Comparison of ENCODE assay signal across 12 cellular contexts in the genomic region with DNA sequence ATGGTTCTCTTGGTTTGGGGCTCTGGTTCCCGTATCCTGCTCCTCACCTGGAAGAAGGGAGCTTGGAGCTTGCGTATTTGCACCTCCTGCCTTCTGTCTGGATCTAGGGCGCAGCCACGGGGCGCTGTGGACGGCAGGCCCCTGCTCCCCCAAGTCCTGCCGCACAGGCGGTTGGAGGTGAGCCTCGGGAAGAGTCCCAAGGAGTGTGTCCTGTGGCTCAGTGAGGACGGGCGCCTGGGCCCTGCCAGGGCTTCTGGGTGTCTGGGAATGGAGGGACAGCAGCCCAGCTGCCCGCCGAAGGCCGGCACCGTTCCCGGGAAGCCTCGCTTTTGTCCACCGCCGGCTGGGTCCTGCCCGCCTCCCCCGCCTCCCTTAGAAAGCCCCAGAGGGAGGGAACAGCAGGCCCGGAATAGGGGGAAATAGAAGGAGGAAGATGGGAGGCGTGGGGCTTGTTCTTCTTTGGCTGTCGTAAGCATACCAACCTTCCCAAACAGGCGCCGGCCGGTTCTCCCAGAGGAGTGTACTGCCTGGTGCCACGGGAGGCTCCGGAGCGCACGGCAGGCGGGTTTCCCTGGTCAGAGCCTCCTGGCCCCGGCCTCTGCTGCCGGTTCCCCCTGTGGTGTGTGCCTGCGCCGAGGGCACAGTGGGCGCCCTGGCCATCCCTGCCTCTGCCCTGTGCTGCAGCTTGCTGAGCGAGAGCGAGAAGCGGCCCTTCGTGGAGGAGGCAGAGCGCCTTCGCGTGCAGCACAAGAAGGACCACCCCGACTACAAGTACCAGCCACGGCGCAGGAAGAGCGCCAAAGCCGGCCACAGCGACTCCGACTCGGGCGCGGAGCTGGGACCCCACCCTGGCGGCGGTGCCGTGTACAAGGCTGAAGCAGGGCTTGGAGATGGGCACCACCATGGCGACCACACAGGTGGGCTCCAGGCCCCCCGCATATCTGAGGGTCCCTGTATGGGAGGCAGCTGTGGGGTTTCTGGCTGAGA. TPM values are rescaled to one million over a fixed set of nuclear protein-coding genes. Genes with fewer than 3 reads are reported as not detected.
A peak's percentile ranks its signal among the peaks of the same experiment; 100 is the strongest.
DNase-seq lines count a peak whose midpoint lies in the region; ATAC-seq and TF ChIP-seq lines count a peak whose summit lies in the region.
"Had no signal": no experiment of that assay in that cellular context is flagged by ENCODE, and none has a peak within 500 bp of the region (broad histone marks: within the 10 kb centered on the region; RNA-seq: fewer than 3 reads in every experiment).

No MANE protein-coding gene starts in this region.

- H3K9me2 ChIP-seq in PC-3 (replicated peaks; ENCODE audit: low read length): no peaks in the 10 kb centered on the region

- 0 out of 2 replicates have a peak, but pooled peaks cover 4% of the 10 kb centered on the region for H3K36me3 ChIP-seq in HUES64 (ENCODE audit: insufficient read depth, low read length)
- H3K36me3 ChIP-seq in endodermal cell (ENCODE audit: control insufficient read depth, insufficient read depth, low read length): no peaks in the 10 kb centered on the region
- no peaks in the 10 kb centered on the region for H3K36me3 ChIP-seq in osteoblast (ENCODE audit: insufficient read depth, low read length)
- no peaks in the 10 kb centered on the region for H3K36me3 ChIP-seq in effector memory CD4-positive, alpha-beta T cell (ENCODE audit: control insufficient read depth, insufficient read depth, low read length)
- no peaks in the 10 kb centered on the region for H3K36me3 ChIP-seq in PC-3 (ENCODE audit: low read depth, low read length)
- H3K36me3 ChIP-seq: gastrocnemius medialis had no signal

- H3K27me3 ChIP-seq in HUES64 (ENCODE audit: insufficient read depth, low read length) (peaks cover 53% of the 10 kb centered on the region), endodermal cell (ENCODE audit: control insufficient read depth, insufficient read depth, low read length, poor library complexity, severe bottlenecking) (peaks cover 54% of the 10 kb centered on the region), osteoblast (ENCODE audit: insufficient read depth, low read length) (peaks cover 77% of the 10 kb centered on the region), PC-3 (ENCODE audit: low read length) (peaks cover 8% of the 10 kb centered on the region)
- H3K27me3 ChIP-seq in effector memory CD4-positive, alpha-beta T cell (replicated peaks; ENCODE audit: control insufficient read depth, insufficient read depth, low read length, poor library complexity, severe bottlenecking): no peaks in the 10 kb centered on the region

- peak; percentile 18 for DNase-seq in COLO668 (lab: John Stamatoyannopoulos, UW; ENCODE audit: unreplicated experiment)
- DNase-seq in endodermal cell: no peak
- peak; percentile 93 for DNase-seq in osteoblast (ENCODE audit: insufficient read length, low spot score, missing footprints)
- no peak for DNase-seq in effector memory CD4-positive, alpha-beta T cell
- no peak for DNase-seq in PC-3
- no peak for DNase-seq in HUDEP-2 (lab: John Stamatoyannopoulos, UW; ENCODE audit: unreplicated experiment in 76 of 76)
- DNase-seq: cerebellar nuclear complex, gastrocnemius medialis, HCEC 1CT, NCI-H1417, PC-9 had no signal

- no peak overlapping the region for H2AFZ ChIP-seq in osteoblast (ENCODE audit: low read length)
- H2AFZ ChIP-seq in PC-3 (ENCODE audit: low read length): no peak overlapping the region
- H2AFZ ChIP-seq: PC-9 had no signal

- no peaks in the 10 kb centered on the region for H3K36me3 Mint-ChIP-seq in endodermal cell (ENCODE audit: low read depth)

- intact Hi-C loops in PC-3 (cut with micrococcal nuclease): no loop called here

- no peak overlapping the region for H3K27ac Mint-ChIP-seq in endodermal cell

- H3K9me3 Mint-ChIP-seq in endodermal cell: no peaks in the 10 kb centered on the region

- H3K4me2 ChIP-seq in osteoblast (ENCODE audit: insufficient read depth, low read length) (no peak overlapping the region), PC-3 (ENCODE audit: low read length) (no peak overlapping the region)
- H3K4me2 ChIP-seq: PC-9 had no signal

- H3K79me2 ChIP-seq in osteoblast (ENCODE audit: insufficient read depth, low read length) (no peaks in the 10 kb centered on the region), PC-3 (ENCODE audit: low read length) (no peaks in the 10 kb centered on the region)

- 52% methylated on average over 58 of the region's 59 CpGs for WGBS in HUES64
- WGBS in endodermal cell (ENCODE audit: insufficient coverage in 1 of 2, insufficient read length in 1 of 2), 2 experiments: 65 to 74% methylated on average over 28 to 59 of the region's 59 CpGs

- POLR2A ChIA-PET in PC-3 (lab: Charles Lee; ENCODE audit: unreplicated experiment): no interaction called here

- H3K4me1 ChIP-seq in HUES64 (ENCODE audit: insufficient read depth, low read length) (0 out of 2 replicates have a peak, but pooled peaks cover 3% of the 10 kb centered on the region), endodermal cell (ENCODE audit: control insufficient read depth, insufficient read depth, low read length) (no peaks in the 10 kb centered on the region), osteoblast (ENCODE audit: insufficient read depth, low read length) (no peaks in the 10 kb centered on the region), PC-3 (ENCODE audit: insufficient read depth, low read length) (no peaks in the 10 kb centered on the region)
- H3K4me1 ChIP-seq in effector memory CD4-positive, alpha-beta T cell (ENCODE audit: control insufficient read depth, insufficient read depth, low read length, poor library complexity, severe bottlenecking): peaks cover 22% of the 10 kb centered on the region

- no peaks in the 10 kb centered on the region for H3K9me3 ChIP-seq in HUES64 (ENCODE audit: insufficient read depth, low read depth, low read length)
- no peaks in the 10 kb centered on the region for H3K9me3 ChIP-seq in endodermal cell (ENCODE audit: control insufficient read depth, low read length)
- no peaks in the 10 kb centered on the region for H3K9me3 ChIP-seq in osteoblast (ENCODE audit: low read depth, low read length)
- H3K9me3 ChIP-seq in effector memory CD4-positive, alpha-beta T cell (ENCODE audit: control insufficient read depth, low read length): no peaks in the 10 kb centered on the region
- H3K9me3 ChIP-seq in PC-3 (ENCODE audit: low read length): no peaks in the 10 kb centered on the region
- H3K9me3 ChIP-seq: gastrocnemius medialis had no signal

- H3K27ac ChIP-seq in HUES64 (ENCODE audit: low read depth, low read length): no peak overlapping the region
- no peak overlapping the region for H3K27ac ChIP-seq in endodermal cell (ENCODE audit: low read depth, low read length)
- no peak overlapping the region for H3K27ac ChIP-seq in osteoblast (ENCODE audit: low read depth, low read length)
- no peak overlapping the region for H3K27ac ChIP-seq in effector memory CD4-positive, alpha-beta T cell (ENCODE audit: insufficient read depth, low read length, poor library complexity, severe bottlenecking)
- H3K27ac ChIP-seq in PC-3 (ENCODE audit: low read length): no peak overlapping the region
- H3K27ac ChIP-seq: gastrocnemius medialis, PC-9 had no signal

- CTCF ChIA-PET in PC-3 (lab: Charles Lee): no interaction called here

- H3K4me3 ChIP-seq in HUES64 (ENCODE audit: low read length): peak overlapping the region; percentile 58
- H3K4me3 ChIP-seq in endodermal cell (ENCODE audit: low read length): no peak overlapping the region
- H3K4me3 ChIP-seq in osteoblast (ENCODE audit: insufficient read depth, low read length): no peak overlapping the region
- no peak overlapping the region for H3K4me3 ChIP-seq in effector memory CD4-positive, alpha-beta T cell (ENCODE audit: insufficient read depth, low read depth, low read length, poor library complexity, severe bottlenecking)
- H3K4me3 ChIP-seq in PC-3 (ENCODE audit: low read length): no peak overlapping the region
- H3K4me3 ChIP-seq: PC-9 had no signal

- H3F3A ChIP-seq in PC-3 (ENCODE audit: low read length, unreplicated experiment): no peaks in the 10 kb centered on the region

- H4K20me1 ChIP-seq in osteoblast (ENCODE audit: insufficient read depth, low read length) (no peaks in the 10 kb centered on the region), PC-3 (ENCODE audit: low read length) (no peaks in the 10 kb centered on the region)

- no peaks in the 10 kb centered on the region for H3K4me1 Mint-ChIP-seq in endodermal cell

- peaks cover 34% of the 10 kb centered on the region for H3K27me3 Mint-ChIP-seq in endodermal cell (ENCODE audit: insufficient read depth)

- TF ChIP-seq CTCF in endodermal cell (conservative IDR thresholded peaks at IDR 0.05) (no peak), osteoblast (IDR thresholded peaks at IDR 0.05; ENCODE audit: extremely low read depth, low read depth, low read length) (no peak), PC-3 (conservative IDR thresholded peaks at IDR 0.05; ENCODE audit: low read depth, low read length) (no peak)

- no peak for ATAC-seq in PC-3
- ATAC-seq: gastrocnemius medialis had no signal

- peak overlapping the region; percentile 45 for H3K4me3 Mint-ChIP-seq in endodermal cell

- BruUV-seq in PC-3 (replicated peaks; lab: Mats Ljungman, UMichigan): no TSS peak

- H3K9ac ChIP-seq in HUES64 (ENCODE audit: low read depth, low read length) (no peak overlapping the region), endodermal cell (ENCODE audit: extremely low read depth, low read length, poor library complexity, severe bottlenecking) (no peak overlapping the region), PC-3 (ENCODE audit: low read length) (no peak overlapping the region)

RNA-seq across cellular contexts. Expression of gene SOX8, which starts 1.8 kb away (rescaled TPM):
- polyA plus RNA-seq in HUES64 (2013, experiment 1 of 2): 3.3 TPM
- 5.3 TPM for polyA plus RNA-seq in HUES64 (2013, experiment 2 of 2)
- 1 to 10 TPM in 1 of 2 donors, under 1 TPM in 1; 0.69 to 5.1 TPM for total RNA-seq in endodermal cell
- 8.9 TPM for polyA plus RNA-seq in endodermal cell (2013, experiment 1 of 2)
- polyA plus RNA-seq in endodermal cell (2013, experiment 2 of 2): 9.2 TPM
- total RNA-seq in osteoblast: under 0.01 TPM in 1 of 2 replicates, not detected in the other
- 0.47 and 0.92 TPM in 2 replicates for total RNA-seq in PC-3 (2014; rRNA removed)
- total RNA-seq: PC-9 had no signal

RNA-seq across cellular contexts. Expression of gene LMF1, which starts 12.6 kb away (rescaled TPM):
- polyA plus RNA-seq in HUES64 (2013, experiment 1 of 2): 3.8 TPM
- 6.5 TPM for polyA plus RNA-seq in HUES64 (2013, experiment 2 of 2)
- total RNA-seq in endodermal cell (10 to 100 TPM; 13.7 to 15.1 TPM), osteoblast (25.3 and 35.8 TPM in 2 replicates), PC-3 (2014; rRNA removed) (12.9 and 13.5 TPM in 2 replicates)
- 12.7 TPM for polyA plus RNA-seq in endodermal cell (2013, experiment 1 of 2)
- 10.8 TPM for polyA plus RNA-seq in endodermal cell (2013, experiment 2 of 2)

Comparison
In these comparisons a context has a peak if more than half of its experiments do, and no peak if none do; other contexts are left out.
1. DNase-seq: peak in COLO668 (single experiment) and osteoblast (single experiment); none in endodermal cell (single experiment), effector memory CD4-positive, alpha-beta T cell (0 of 3), PC-3 (single experiment) and HUDEP-2 (0 of 76).